27 cellular contexts compared by ENCODE assay signal in genomic region chr5:79934681-79935080, GRCh38. TPM values are rescaled to one million over a fixed set of nuclear protein-coding genes. Genes with fewer than 3 reads are reported as not detected.
DNase-seq lines count a peak whose midpoint lies in the region; ATAC-seq, FAIRE-seq and TF ChIP-seq lines count a peak whose summit lies in the region.
"Had no signal": no experiment of that assay in that cellular context is flagged by ENCODE, and none has a peak within 500 bp of the region (broad histone marks: within the 10 kb centered on the region; RNA-seq: fewer than 3 reads in every experiment).

No MANE protein-coding gene starts in this region.

- peak; percentile 69 for DNase-seq in WERI-Rb-1
- DNase-seq in bronchial epithelial cell (ENCODE audit: low read depth) = peak; percentile 68
- peak; percentile 76 for DNase-seq in epithelial cell of esophagus (ENCODE audit: low read depth)
- DNase-seq in keratinocyte (ENCODE audit: low read depth, low spot score) = no peak
- no peak for DNase-seq in T1000 (lab: John Stamatoyannopoulos, UW)
- DNase-seq in aorta = no peak
- DNase-seq in HepG2 (ENCODE audit: low spot score) = no peak
- DNase-seq: 8988T; ACHN; BE2C; C1 segment of cervical spinal cord; CD4-positive, alpha-beta memory T cell; CD4-positive, CD25-positive, alpha-beta regulatory T cell; CD8-positive, alpha-beta memory T cell; COR-L47; DMS 273 treated with DMSO at 0.1 percent for 48 hours; DMS153; DMS53; DMS79; DND-41; EL; GDM1 had no signal

- H3K27me3 ChIP-seq in WERI-Rb-1 (ENCODE audit: insufficient read depth, low read depth, severe bottlenecking) = no peaks in the 10 kb centered on the region
- H3K27me3 ChIP-seq in bronchial epithelial cell (ENCODE audit: control insufficient read depth, insufficient read depth, low read length) = no peaks in the 10 kb centered on the region
- H3K27me3 ChIP-seq in keratinocyte (ENCODE audit: control insufficient read depth, extremely low read depth, insufficient read depth, low read length) = no peaks in the 10 kb centered on the region
- H3K27me3 ChIP-seq in aorta (ENCODE audit: control insufficient read depth in 1 of 2, insufficient read depth in 2 of 2, low read length in 1 of 2) = no peaks in the 10 kb centered on the region
- H3K27me3 ChIP-seq in HepG2 (ENCODE audit: control insufficient read depth in 1 of 2, insufficient read depth in 2 of 2, low read length in 2 of 2) = peaks cover 0 to 18% of the 10 kb centered on the region in 2 experiments; a peak in 3 of 5 replicates
- H3K27me3 ChIP-seq: BLaER1 had no signal

- POLR2A ChIA-PET in HepG2 (lab: Yijun Ruan, JAX) = no interaction called here

- peaks cover 28% of the 10 kb centered on the region for H3K4me1 ChIP-seq in keratinocyte (ENCODE audit: control insufficient read depth, extremely low read depth, insufficient read depth, low read length)
- no peaks in the 10 kb centered on the region for H3K4me1 ChIP-seq in aorta (ENCODE audit: control insufficient read depth in 1 of 2, insufficient read depth in 2 of 2, low read length in 2 of 2)
- no peaks in the 10 kb centered on the region for H3K4me1 ChIP-seq in HepG2 (ENCODE audit: insufficient read depth, low read length)
- H3K4me1 ChIP-seq: BE2C had no signal

- TF ChIP-seq RAD21 in HepG2 (CRISPR knock-in tag; IDR thresholded peaks at IDR 0.05) = no peak

- 93 to 97% methylated on average over 3 of the region's 3 CpGs for WGBS in aorta, 2 donors
- WGBS in HepG2 (ENCODE audit: low lambda C conversion rate) = 23% methylated on average over 3 of the region's 3 CpGs

- dilution Hi-C loops in keratinocyte (cut with MboI; ENCODE audit: extremely low pct_ligation_motif_present, low sequenced_read_pairs) = no loop called here

- no peaks in the 10 kb centered on the region for H4K20me1 ChIP-seq in keratinocyte (ENCODE audit: control insufficient read depth, extremely low read depth, insufficient read depth, low read length)
- H4K20me1 ChIP-seq in HepG2 (ENCODE audit: insufficient read depth, low read length) = no peaks in the 10 kb centered on the region
- H4K20me1 ChIP-seq: BLaER1 had no signal

- no peaks in the 10 kb centered on the region for H3K9me1 ChIP-seq in keratinocyte (ENCODE audit: control insufficient read depth, extremely low read depth, insufficient read depth, low read length)

- H3K36me3 ChIP-seq in WERI-Rb-1 = no peaks in the 10 kb centered on the region; the same call in 1 of the 2 replicates
- H3K36me3 ChIP-seq in bronchial epithelial cell (ENCODE audit: control insufficient read depth, insufficient read depth, low read length) = no peaks in the 10 kb centered on the region
- H3K36me3 ChIP-seq in keratinocyte (ENCODE audit: control insufficient read depth in 2 of 2, extremely low read depth in 1 of 2, insufficient read depth in 2 of 2, low read length in 2 of 2) = no peaks in the 10 kb centered on the region
- H3K36me3 ChIP-seq in aorta (ENCODE audit: control insufficient read depth in 1 of 2, insufficient read depth in 2 of 2, low read length in 1 of 2) = no peaks in the 10 kb centered on the region
- H3K36me3 ChIP-seq in HepG2 (replicated peaks in 1 of 2; ENCODE audit: control insufficient read depth in 1 of 2, insufficient read depth in 2 of 2, low read length in 2 of 2) = no peaks in the 10 kb centered on the region
- H3K36me3 ChIP-seq: BE2C, BLaER1 had no signal

- CTCF ChIA-PET in HepG2 (lab: Yijun Ruan, JAX; ENCODE audit: low intra/inter-chr PET ratio, low total read pairs) = no interaction called here

- in situ Hi-C loops in HepG2 (cut with HindIII; ENCODE audit: extremely low pct_ligation_motif_present, low pct_unique_long_range_greater_than_20kb) = no loop called here

- intact Hi-C loops in aorta (cut with DNase I) (no loop called here), HepG2 (cut with micrococcal nuclease; ENCODE audit: unreplicated experiment) (no loop called here)

- H3K4me3 ChIP-seq in WERI-Rb-1 (ENCODE audit: low read depth, low read length) (peak overlapping the region; percentile 25; the same call in 1 of the 2 replicates), bronchial epithelial cell (ENCODE audit: low read depth, low read length) (no peak overlapping the region), epithelial cell of esophagus (ENCODE audit: low read length) (no peak overlapping the region), keratinocyte (ENCODE audit: control insufficient read depth in 2 of 3, extremely low read depth in 1 of 3, insufficient read depth in 2 of 3, low read depth in 1 of 3, low read length in 3 of 3) (no peak overlapping the region), aorta (ENCODE audit: low read length in 2 of 2) (no peak overlapping the region), HepG2 (replicated peaks in 1 of 3; ENCODE audit: insufficient read depth in 1 of 3, low read depth in 2 of 3, low read length in 3 of 3) (no peak overlapping the region)
- H3K4me3 ChIP-seq: BLaER1, GM12878 had no signal

- TF ChIP-seq EP300 in HepG2 (IDR thresholded peaks at IDR 0.05; ENCODE audit: low read depth in 2 of 2, low read length in 2 of 2) (no peak), HepG2 (CRISPR knock-in tag; IDR thresholded peaks at IDR 0.05; ENCODE audit: borderline replicate concordance) (no peak)

- H3K79me2 ChIP-seq in keratinocyte (ENCODE audit: control insufficient read depth, insufficient read depth, low read length) = no peaks in the 10 kb centered on the region
- no peaks in the 10 kb centered on the region for H3K79me2 ChIP-seq in HepG2 (ENCODE audit: insufficient read depth, low read length)

- ATAC-seq in aorta (ENCODE audit: low FRiP score) (no peak), GM18502 (IDR thresholded peaks at IDR 0.05; ENCODE audit: poor library complexity, unreplicated experiment) (no peak), HepG2 (no peak)
- ATAC-seq: GM12878 had no signal

- H3K27ac ChIP-seq in WERI-Rb-1 (peak overlapping the region; percentile 76), keratinocyte (ENCODE audit: control insufficient read depth, insufficient read depth, low read length) (no peak overlapping the region), aorta (ENCODE audit: low read depth in 1 of 2, low read length in 2 of 2) (no peak overlapping the region), HepG2 (ENCODE audit: extremely low read length, insufficient read depth, low read length) (no peak overlapping the region)
- H3K27ac ChIP-seq: BLaER1 had no signal

- H3K4me2 ChIP-seq in keratinocyte (ENCODE audit: control insufficient read depth, extremely low read depth, insufficient read depth, low read depth, low read length) = peak overlapping the region; percentile 49
- no peak overlapping the region for H3K4me2 ChIP-seq in HepG2 (ENCODE audit: low read depth, low read length)
- H3K4me2 ChIP-seq: BLaER1 had no signal

- no peak for TF ChIP-seq POLR2A in HepG2 (IDR thresholded peaks at IDR 0.05; ENCODE audit: insufficient read depth in 1 of 2, low read depth in 2 of 2, low read length in 2 of 2)

- H2AFZ ChIP-seq in keratinocyte (ENCODE audit: control insufficient read depth, low read length) (peak overlapping the region; percentile 65), HepG2 (ENCODE audit: low read length) (no peak overlapping the region)

- H3K9me3 ChIP-seq in WERI-Rb-1 (ENCODE audit: severe bottlenecking) (peaks cover 14% of the 10 kb centered on the region), keratinocyte (ENCODE audit: control insufficient read depth, low read depth, low read length) (no peaks in the 10 kb centered on the region), aorta (ENCODE audit: control insufficient read depth, low read length) (no peaks in the 10 kb centered on the region), HepG2 (ENCODE audit: low read length) (peaks cover 17% of the 10 kb centered on the region)
- H3K9me3 ChIP-seq: BE2C had no signal

- TF ChIP-seq CTCF in WERI-Rb-1 (IDR thresholded peaks at IDR 0.05; ENCODE audit: low read depth, low read length) = no peak
- no peak for TF ChIP-seq CTCF in bronchial epithelial cell (IDR thresholded peaks at IDR 0.05; ENCODE audit: insufficient read depth, low read length, severe bottlenecking)
- no peak for TF ChIP-seq CTCF in epithelial cell of esophagus (IDR thresholded peaks at IDR 0.05; ENCODE audit: insufficient read depth, low read depth, low read length, missing control alignments)
- no peak for TF ChIP-seq CTCF in keratinocyte (optimal IDR thresholded peaks at IDR 0.05 in 1 of 3, IDR thresholded peaks at IDR 0.05 in 1 of 3, conservative IDR thresholded peaks at IDR 0.05 in 1 of 3; ENCODE audit: extremely low read depth in 1 of 3, insufficient read depth in 2 of 3, low read length in 3 of 3)
- no peak for TF ChIP-seq CTCF in HepG2 (CRISPR knock-in tag; IDR thresholded peaks at IDR 0.05)

- BruUV-seq in HepG2 (replicated peaks; lab: Mats Ljungman, UMichigan) = no TSS peak

- H3K9ac ChIP-seq in keratinocyte (ENCODE audit: control insufficient read depth, extremely low read depth, insufficient read depth, low read length) (no peak overlapping the region), HepG2 (ENCODE audit: insufficient read depth, low read depth, low read length) (no peak overlapping the region)
- H3K9ac ChIP-seq: BLaER1 had no signal

- no peak for FAIRE-seq in bronchial epithelial cell (lab: Jason Lieb, UNC)
- peak; percentile 75 for FAIRE-seq in keratinocyte (lab: Jason Lieb, UNC)
- no peak for FAIRE-seq in HepG2 (lab: Jason Lieb, UNC)
- FAIRE-seq: A204.1, GM12878, GM12892 had no signal

RNA-seq across cellular contexts. Expression of gene MTX3, which starts 56.4 kb away (rescaled TPM):
- total RNA-seq in bronchial epithelial cell = 17.3 and 22.1 TPM in 2 replicates
- polyA plus RNA-seq in keratinocyte = 10.0 to 14.3 TPM (median 11.1 TPM) in 3 replicates
- 3.3 TPM for polyA plus RNA-seq in keratinocyte (2011; ENCODE audit: low read depth)
- polyA plus RNA-seq in keratinocyte (2011; cell fraction: cytosol; rRNA removed) = 5.1 and 10.2 TPM in 2 replicates
- polyA plus RNA-seq in keratinocyte (2011; cell fraction: nucleus; rRNA removed) = 12.9 and 16.7 TPM in 2 replicates
- polyA plus RNA-seq in keratinocyte (2012; ENCODE audit: low replicate concordance) = 5.9 and 7.5 TPM in 2 replicates
- polyA minus RNA-seq in keratinocyte = 6.7 to 13.5 TPM (median 9.8 TPM) in 3 replicates
- polyA minus RNA-seq in keratinocyte (2011; cell fraction: cytosol; rRNA and poly(A)+ RNA removed) = 9.6 TPM
- 9.5 and 16.8 TPM in 2 replicates for polyA minus RNA-seq in keratinocyte (2011; cell fraction: nucleus; rRNA and poly(A)+ RNA removed)
- 10 to 100 TPM; 11.8 to 16.6 TPM for total RNA-seq in aorta
- 1 to 10 TPM; 6.5 to 9.3 TPM for polyA plus RNA-seq in aorta
- total RNA-seq in HepG2 (2016; rRNA removed; fragmentation: Illumina TruSeq; extraction: Trizol) = 16.7 and 18.5 TPM in 2 replicates
- total RNA-seq in HepG2 (2016; cell fraction: cytosol; rRNA removed; fragmentation: Illumina TruSeq; extraction: Trizol; ENCODE audit: low read depth) = 1.8 and 2.4 TPM in 2 replicates
- 15.3 and 19.1 TPM in 2 replicates for total RNA-seq in HepG2 (2016; cell fraction: insoluble cytoplasmic fraction; rRNA removed; fragmentation: Illumina TruSeq; extraction: Trizol)
- total RNA-seq in HepG2 (2016; cell fraction: membrane; rRNA removed; fragmentation: Illumina TruSeq; extraction: Trizol) = 3.9 and 5.3 TPM in 2 replicates
- 23.1 and 23.6 TPM in 2 replicates for total RNA-seq in HepG2 (2016; cell fraction: nucleus; rRNA removed; fragmentation: Illumina TruSeq; extraction: Trizol)
- 9.0 and 9.9 TPM in 2 replicates for polyA plus RNA-seq in HepG2 (2011; rRNA removed)
- 2.6 and 4.0 TPM in 2 replicates for polyA plus RNA-seq in HepG2 (2011; cell fraction: cytosol; rRNA removed)
- 9.6 and 13.7 TPM in 2 replicates for polyA plus RNA-seq in HepG2 (2011; cell fraction: nucleus; rRNA removed)
- polyA plus RNA-seq in HepG2 (2012) = 6.3 and 8.5 TPM in 2 replicates
- 0.60 and 0.66 TPM in 2 replicates for polyA plus RNA-seq in HepG2 (2016; cell fraction: cytosol; fragmentation: Illumina TruSeq; extraction: Trizol; ENCODE audit: low read depth)
- 9.3 and 11.2 TPM in 2 replicates for polyA plus RNA-seq in HepG2 (2016; cell fraction: insoluble cytoplasmic fraction; fragmentation: Illumina TruSeq; extraction: Trizol; ENCODE audit: low read depth)
- polyA plus RNA-seq in HepG2 (2016; cell fraction: membrane; fragmentation: Illumina TruSeq; extraction: Trizol; ENCODE audit: low read depth) = 1.1 and 1.4 TPM in 2 replicates
- polyA plus RNA-seq in HepG2 (2016; cell fraction: nucleus; fragmentation: Illumina TruSeq; extraction: Trizol; ENCODE audit: insufficient read depth, low read depth) = 38.4 and 40.1 TPM in 2 replicates
- 6.7 and 14.5 TPM in 2 replicates for polyA minus RNA-seq in HepG2 (2011; rRNA and poly(A)+ RNA removed; ENCODE audit: low replicate concordance)
- polyA minus RNA-seq in HepG2 (2011; cell fraction: cytosol; rRNA and poly(A)+ RNA removed) = 5.8 and 6.8 TPM in 2 replicates
- polyA minus RNA-seq in HepG2 (2011; cell fraction: nucleus; rRNA and poly(A)+ RNA removed) = 18.0 and 19.5 TPM in 2 replicates

Comparison
In these comparisons a context has a peak if more than half of its experiments do, and no peak if none do; other contexts are left out.
1. DNase-seq: peak in WERI-Rb-1 (single experiment), bronchial epithelial cell (single experiment) and epithelial cell of esophagus (single experiment); none in keratinocyte (single experiment), T1000 (single experiment), aorta (0 of 2) and HepG2 (single experiment).